16 cellular contexts compared by ENCODE assay signal in genomic region chr1:151502035-151502728, GRCh38. TPM values are rescaled to one million over a fixed set of nuclear protein-coding genes. Genes with fewer than 3 reads are reported as not detected.
A peak's percentile ranks its signal among the peaks of the same experiment; 100 is the strongest.
DNase-seq lines count a peak whose midpoint lies in the region; ATAC-seq, FAIRE-seq and TF ChIP-seq lines count a peak whose summit lies in the region.
"Had no signal": no experiment of that assay in that cellular context is flagged by ENCODE, and none has a peak within 500 bp of the region (broad histone marks: within the 10 kb centered on the region; RNA-seq: fewer than 3 reads in every experiment).

No MANE protein-coding gene starts in this region.

- intact Hi-C loops in PC-3 (cut with micrococcal nuclease) (no loop called here), left lung (cut with DNase I) (no loop called here)

- H3K27me3 ChIP-seq in GM23338 (ENCODE audit: insufficient read depth) = no peaks in the 10 kb centered on the region
- no peaks in the 10 kb centered on the region for H3K27me3 ChIP-seq in PC-3 (ENCODE audit: low read length)
- no peaks in the 10 kb centered on the region for H3K27me3 ChIP-seq in left lung
- no peaks in the 10 kb centered on the region for H3K27me3 ChIP-seq in small intestine (ENCODE audit: control insufficient read depth in 2 of 2, insufficient read depth in 2 of 2, low read length in 2 of 2)
- H3K27me3 ChIP-seq: MG63 had no signal

- no peaks in the 10 kb centered on the region for H3K79me2 ChIP-seq in GM23338 (replicated peaks; ENCODE audit: insufficient read depth)
- no peaks in the 10 kb centered on the region for H3K79me2 ChIP-seq in PC-3 (ENCODE audit: low read length)

- H3K4me3 Mint-ChIP-seq in GM23338 = no peak overlapping the region; the same call in 2 of the 3 replicates

- no peak overlapping the region for H3K27ac ChIP-seq in GM23338 (ENCODE audit: low read depth)
- no peak overlapping the region for H3K27ac ChIP-seq in PC-3 (ENCODE audit: low read length)
- no peak overlapping the region for H3K27ac ChIP-seq in left lung
- peak overlapping the region; percentile 23 to 38 for H3K27ac ChIP-seq in small intestine (ENCODE audit: low read depth in 1 of 2, low read length in 1 of 2)
- H3K27ac ChIP-seq: KMS-11 had no signal

- H3K4me1 ChIP-seq in GM23338 (ENCODE audit: insufficient read depth) = no peaks in the 10 kb centered on the region
- H3K4me1 ChIP-seq in PC-3 (ENCODE audit: insufficient read depth, low read length) = no peaks in the 10 kb centered on the region
- H3K4me1 ChIP-seq in left lung = no peaks in the 10 kb centered on the region
- no peaks in the 10 kb centered on the region for H3K4me1 ChIP-seq in small intestine (ENCODE audit: control insufficient read depth in 2 of 2, insufficient read depth in 1 of 2, low read depth in 1 of 2, low read length in 1 of 2)

- H3K27me3 Mint-ChIP-seq in GM23338 (ENCODE audit: insufficient read depth, low read depth, poor library complexity) = peaks cover 4% of the 10 kb centered on the region

- CTCF ChIA-PET in PC-3 (lab: Charles Lee) = no interaction called here

- H3K4me3 ChIP-seq in GM23338 = no peak overlapping the region
- no peak overlapping the region for H3K4me3 ChIP-seq in PC-3 (ENCODE audit: low read length)
- H3K4me3 ChIP-seq in left lung = no peak overlapping the region
- no peak overlapping the region for H3K4me3 ChIP-seq in small intestine (ENCODE audit: low read depth in 1 of 2, low read length in 2 of 2)
- H3K4me3 ChIP-seq: MG63 had no signal

- WGBS in small intestine, 3 donors = 43 to 56% (median 44%) methylated on average over 5 of the region's 5 CpGs

- POLR2A ChIA-PET in PC-3 (lab: Charles Lee; ENCODE audit: unreplicated experiment) = no interaction called here

- H3K4me1 Mint-ChIP-seq in GM23338 = 0 out of 3 replicates have a peak, but pooled peaks cover 2% of the 10 kb centered on the region

- FAIRE-seq in small intestine (lab: Jason Lieb, UNC) = no peak

- H2AFZ ChIP-seq in GM23338 (peak overlapping the region; percentile 56; the same call in 1 of the 2 replicates), PC-3 (ENCODE audit: low read length) (0 out of 2 replicates have a peak overlapping the region, but pooled peaks have one; percentile 20)

- H3K4me2 ChIP-seq in GM23338 (no peak overlapping the region), PC-3 (ENCODE audit: low read length) (no peak overlapping the region)

- no peaks in the 10 kb centered on the region for H4K20me1 ChIP-seq in GM23338 (replicated peaks; ENCODE audit: insufficient read depth)
- H4K20me1 ChIP-seq in PC-3 (ENCODE audit: low read length) = no peaks in the 10 kb centered on the region

- no peaks in the 10 kb centered on the region for H3K36me3 Mint-ChIP-seq in GM23338 (ENCODE audit: low read depth)

- ATAC-seq in GM23338 (no peak), PC-3 (no peak), left lung (peak; percentile 19)

- no peak overlapping the region for H3K9ac ChIP-seq in PC-3 (ENCODE audit: low read length)
- H3K9ac ChIP-seq: KMS-11 had no signal

- H3F3A ChIP-seq in GM23338 (replicated peaks; ENCODE audit: low read depth) (no peaks in the 10 kb centered on the region), PC-3 (ENCODE audit: low read length, unreplicated experiment) (no peaks in the 10 kb centered on the region)

- peak overlapping the region; percentile 1; the same call in 1 of the 2 replicates for H3K27ac Mint-ChIP-seq in GM23338

- H3K9me2 ChIP-seq in GM23338 (ENCODE audit: insufficient read depth) (no peaks in the 10 kb centered on the region), PC-3 (replicated peaks; ENCODE audit: low read length) (no peaks in the 10 kb centered on the region)

- H3K9me3 Mint-ChIP-seq in GM23338 = no peaks in the 10 kb centered on the region

- no peak for DNase-seq in GM23338 (ENCODE audit: low spot score)
- no peak for DNase-seq in PC-3
- no peak for DNase-seq in left lung
- DNase-seq in small intestine = no peak
- DNase-seq in UCSD-AML1 (lab: John Stamatoyannopoulos, UW; ENCODE audit: unreplicated experiment) = no peak
- DNase-seq in NCI-H510A (lab: John Stamatoyannopoulos, UW) = no peak
- no peak for DNase-seq in activated naive CD4-positive, alpha-beta T cell treated with anti-CD3 and anti-CD28 coated beads, Interleukin-2, amount 50 U/mL, for 16 hours
- DNase-seq: AML-193, HCEC 1CT, MG63, NCI-H1092, NCI-H146, NCI-H2081, NCI-H510A treated with DMSO at 0.1 percent for 48 hours, NCI-H82 had no signal

- no peaks in the 10 kb centered on the region for H3K9me3 ChIP-seq in PC-3 (ENCODE audit: low read length)
- H3K9me3 ChIP-seq in left lung = no peaks in the 10 kb centered on the region
- no peaks in the 10 kb centered on the region for H3K9me3 ChIP-seq in small intestine (ENCODE audit: control insufficient read depth, low read depth)
- H3K9me3 ChIP-seq: MG63 had no signal

- H3K36me3 ChIP-seq in GM23338 (ENCODE audit: insufficient read depth) (no peaks in the 10 kb centered on the region), PC-3 (ENCODE audit: low read depth, low read length) (no peaks in the 10 kb centered on the region), left lung (no peaks in the 10 kb centered on the region), small intestine (ENCODE audit: control insufficient read depth in 2 of 2, insufficient read depth in 2 of 2, low read length in 2 of 2) (no peaks in the 10 kb centered on the region)
- H3K36me3 ChIP-seq: MG63 had no signal

- TF ChIP-seq CTCF in GM23338 (conservative IDR thresholded peaks at IDR 0.05; ENCODE audit: low read depth in 2 of 2) (no peak), PC-3 (conservative IDR thresholded peaks at IDR 0.05; ENCODE audit: low read depth, low read length) (no peak), left lung (IDR thresholded peaks at IDR 0.05) (no peak)

- no TSS peak for BruUV-seq in PC-3 (replicated peaks; lab: Mats Ljungman, UMichigan)

TF ChIP-seq in GM23338, 12 proteins besides CTCF, POLR2A, EP300 and RAD21 (continues in another document):
- no peak for TF ChIP-seq EZH2phosphoT487 (IDR thresholded peaks at IDR 0.05; ENCODE audit: unreplicated experiment)

RNA-seq across cellular contexts. Expression of gene CGN, which starts 9.0 kb away (rescaled TPM):
- 37.0 and 46.1 TPM in 2 replicates for total RNA-seq in GM23338 (2014; rRNA removed; shearing (Covaris generic))
- polyA plus RNA-seq in GM23338 (2016; fragmentation: Nextera tagmentation; extraction: Ambion mirVana) (11.8 and 13.9 TPM in 2 replicates), small intestine (100 to 1,000 TPM in 2 of 3 donors, 10 to 100 TPM in 1; 33.5 to 286 (median 221) TPM)
- total RNA-seq in PC-3 (2014; rRNA removed) (13.3 and 20.1 TPM in 2 replicates), left lung (10 to 100 TPM; 55.0 to 83.0 TPM)

RNA-seq across cellular contexts. Expression of gene TUFT1, which starts 37.9 kb away (rescaled TPM):
- total RNA-seq in GM23338 (2014; rRNA removed; shearing (Covaris generic)) = 10.4 and 11.9 TPM in 2 replicates
- polyA plus RNA-seq in GM23338 (2016; fragmentation: Nextera tagmentation; extraction: Ambion mirVana) (5.6 and 6.0 TPM in 2 replicates), small intestine (10 to 100 TPM in 1 of 3 donors, 1 to 10 TPM in 2; 8.5 to 14.1 (median 8.9) TPM)
- total RNA-seq in PC-3 (2014; rRNA removed) (33.9 and 46.9 TPM in 2 replicates), left lung (10 to 100 TPM; 10.3 to 16.8 TPM)

RNA-seq across cellular contexts. Expression of gene POGZ, which starts 42.9 kb away (rescaled TPM):
- total RNA-seq in GM23338 (2014; rRNA removed; shearing (Covaris generic)) = 65.1 and 72.5 TPM in 2 replicates
- 34.7 and 47.0 TPM in 2 replicates for polyA plus RNA-seq in GM23338 (2016; fragmentation: Nextera tagmentation; extraction: Ambion mirVana)
- total RNA-seq in PC-3 (2014; rRNA removed) = 30.5 and 77.9 TPM in 2 replicates
- 10 to 100 TPM; 65.6 to 73.4 TPM for total RNA-seq in left lung
- 10 to 100 TPM; 11.1 to 16.3 (median 15.6) TPM for polyA plus RNA-seq in small intestine

Comparison
In these comparisons a context has a peak if more than half of its experiments do, and no peak if none do; other contexts are left out.
1. H3K27ac ChIP-seq: peak in small intestine (2 of 2); none in GM23338 (single experiment), PC-3 (single experiment) and left lung (0 of 2).